In genomic region chr13:79231887-79232286, GRCh38 we compare ENCODE assay signal across 23 cellular contexts.
"Had no signal": no experiment of that assay in that cellular context is flagged by ENCODE, and none has a peak within 500 bp of the region (broad histone marks: within the 10 kb centered on the region; RNA-seq: fewer than 3 reads in every experiment).

No MANE protein-coding gene starts in this region.

- H3K27me3 ChIP-seq: cardiac muscle cell had no signal

- H3K36me3 ChIP-seq: cardiac muscle cell, WERI-Rb-1 had no signal

- H3K27ac ChIP-seq: cardiac muscle cell, SK-N-MC, WERI-Rb-1 had no signal

- H3K4me3 Mint-ChIP-seq: activated CD4-positive, alpha-beta memory T cell treated with anti-CD3 and anti-CD28 coated beads, Interleukin-2, amount 10 ng/mL, durations not matched to agents 7 days and 5 days; activated CD4-positive, alpha-beta T cell treated with anti-CD3 and anti-CD28 coated beads for 36 hours; activated naive CD4-positive, alpha-beta T cell treated with anti-CD3 and anti-CD28 coated beads for 36 hours; activated naive CD8-positive, alpha-beta T cell; activated T-helper 17 cell treated with anti-CD3 and anti-CD28 coated beads, Interleukin-2, amount 50 U/mL, for 72 hours; brain had no signal

- H3K4me1 Mint-ChIP-seq: activated CD4-positive, alpha-beta T cell treated with anti-CD3 and anti-CD28 coated beads for 36 hours; activated T-helper 17 cell treated with anti-CD3 and anti-CD28 coated beads, Interleukin-2, amount 50 U/mL, for 72 hours had no signal

- DNase-seq: activated CD4-positive, alpha-beta memory T cell treated with anti-CD3 and anti-CD28 coated beads, Interleukin-2, amount 10 ng/mL, durations not matched to agents 7 days and 5 days; activated CD4-positive, alpha-beta T cell treated with anti-CD3 and anti-CD28 coated beads for 36 hours; activated CD4-positive, alpha-beta T cell treated with anti-CD3 and anti-CD28 coated beads, Interleukin-2, amount 50 U/mL, for 1 hour; activated gamma-delta T cell; activated naive CD4-positive, alpha-beta T cell treated with anti-CD3 and anti-CD28 coated beads for 36 hours; activated T-cell treated with anti-CD3 and anti-CD28 coated beads for 4 hours; activated T-cell treated with anti-CD3 and anti-CD28 coated beads, Interleukin-2, amount 50 U/mL, for 48 hours; amygdala; NCI-H1105 treated with DMSO at 0.1 percent for 48 hours; NCI-H1436 treated with DMSO at 0.1 percent for 48 hours; NCI-H187; NCI-H2081; NCI-H510A treated with DMSO at 0.1 percent for 48 hours; NCI-H69; RPMI8226; T-helper 1 cell; WERI-Rb-1 had no signal

- H3K9me3 Mint-ChIP-seq: activated CD4-positive, alpha-beta memory T cell treated with anti-CD3 and anti-CD28 coated beads, Interleukin-2, amount 10 ng/mL, durations not matched to agents 7 days and 5 days; activated naive CD4-positive, alpha-beta T cell treated with anti-CD3 and anti-CD28 coated beads for 36 hours; activated T-helper 17 cell treated with anti-CD3 and anti-CD28 coated beads, Interleukin-2, amount 50 U/mL, for 72 hours had no signal

- H3K27ac Mint-ChIP-seq: activated CD4-positive, alpha-beta memory T cell treated with anti-CD3 and anti-CD28 coated beads, Interleukin-2, amount 10 ng/mL, durations not matched to agents 7 days and 5 days; activated CD4-positive, alpha-beta T cell treated with anti-CD3 and anti-CD28 coated beads for 36 hours; activated naive CD4-positive, alpha-beta T cell treated with anti-CD3 and anti-CD28 coated beads for 36 hours; activated naive CD8-positive, alpha-beta T cell; activated T-helper 17 cell treated with anti-CD3 and anti-CD28 coated beads, Interleukin-2, amount 50 U/mL, for 72 hours; brain had no signal

- H3K4me3 ChIP-seq: cardiac muscle cell, SK-N-MC had no signal

- H3K36me3 Mint-ChIP-seq: activated naive CD8-positive, alpha-beta T cell; brain had no signal

- ATAC-seq: activated CD4-positive, alpha-beta T cell treated with anti-CD3 and anti-CD28 coated beads for 36 hours; activated T-helper 17 cell treated with anti-CD3 and anti-CD28 coated beads, Interleukin-2, amount 50 U/mL, for 72 hours; Right ventricle myocardium inferior had no signal
